In genomic region chr10:79244068-79244442, GRCh38 we compare ENCODE assay signal across 8 cellular contexts.
DNase-seq lines count a peak whose midpoint lies in the region; ATAC-seq and TF ChIP-seq lines count a peak whose summit lies in the region.

No MANE protein-coding gene starts in this region.

- no peak for TF ChIP-seq CTCF in endodermal cell (conservative IDR thresholded peaks at IDR 0.05)
- no peak for TF ChIP-seq CTCF in GM10248 (IDR thresholded peaks at IDR 0.05; ENCODE audit: control extremely low read depth, extremely low read depth, low read depth, missing control alignments)

- peaks cover 34% of the 10 kb centered on the region for H3K4me1 Mint-ChIP-seq in endodermal cell

- ATAC-seq in GM19324 (IDR thresholded peaks at IDR 0.05; ENCODE audit: low FRiP score, unreplicated experiment): peak; percentile 2

- no peaks in the 10 kb centered on the region for H3K27me3 ChIP-seq in endodermal cell (ENCODE audit: control insufficient read depth, insufficient read depth, low read length, poor library complexity, severe bottlenecking)

- H3K36me3 Mint-ChIP-seq in endodermal cell (ENCODE audit: low read depth): peaks cover 4% of the 10 kb centered on the region

- H3K27ac Mint-ChIP-seq in endodermal cell: no peak overlapping the region

- peak overlapping the region; percentile 73 for H3K4me3 ChIP-seq in Jurkat, Clone E6-1 (ENCODE audit: low read length)
- H3K4me3 ChIP-seq in endodermal cell (ENCODE audit: low read length) (peak overlapping the region; percentile 56), skeletal muscle cell (ENCODE audit: low read depth, low read length) (peak overlapping the region; percentile 43)

- peak overlapping the region; percentile 54 for H3K4me3 Mint-ChIP-seq in endodermal cell

- intact Hi-C loops in posterior vena cava (cut with DNase I): no loop called here

- no peaks in the 10 kb centered on the region for H3K9me3 ChIP-seq in endodermal cell (ENCODE audit: control insufficient read depth, low read length)

- POLR2A ChIA-PET in GM10248 (lab: Yijun Ruan, JAX): interaction anchor here (1.2 kb wide), 1 partner anchor 42 kb away, joined by 4 read pairs; no protein-coding TSS in a partner anchor

- H3K9me3 Mint-ChIP-seq in endodermal cell: no peaks in the 10 kb centered on the region

- H3K9ac ChIP-seq in endodermal cell (ENCODE audit: extremely low read depth, low read length, poor library complexity, severe bottlenecking): no peak overlapping the region

- peaks cover 19% of the 10 kb centered on the region for H3K4me1 ChIP-seq in endodermal cell (ENCODE audit: control insufficient read depth, insufficient read depth, low read length)

- H3K27ac ChIP-seq in endodermal cell (ENCODE audit: low read depth, low read length): no peak overlapping the region

- peaks cover 17% of the 10 kb centered on the region for H3K27me3 Mint-ChIP-seq in endodermal cell (ENCODE audit: insufficient read depth)

- CTCF ChIA-PET in GM10248 (lab: Yijun Ruan, JAX): interaction anchor here (2.2 kb wide), 1 partner anchor 40 kb away, joined by 5 read pairs; no protein-coding TSS in a partner anchor

- peak; percentile 47 for DNase-seq in Jurkat, Clone E6-1 (ENCODE audit: low read depth, low spot score)
- no peak for DNase-seq in endodermal cell
- DNase-seq in skeletal muscle cell (ENCODE audit: low read depth): no peak
- DNase-seq in cortex of kidney (lab: John Stamatoyannopoulos, UW): no peak
- DNase-seq in GM10248 (ENCODE audit: extremely low spot score): no peak
- DNase-seq in posterior vena cava (ENCODE audit: low spot score): no peak
- no peak for DNase-seq in NCI-H2107 (lab: John Stamatoyannopoulos, UW)

- H3K36me3 ChIP-seq in endodermal cell (ENCODE audit: control insufficient read depth, insufficient read depth, low read length): no peaks in the 10 kb centered on the region

- 71 to 85% methylated on average over 5 to 10 of the region's 10 CpGs for WGBS in endodermal cell (ENCODE audit: insufficient coverage in 1 of 2, insufficient read length in 1 of 2), 2 experiments
